In the genomic region with DNA sequence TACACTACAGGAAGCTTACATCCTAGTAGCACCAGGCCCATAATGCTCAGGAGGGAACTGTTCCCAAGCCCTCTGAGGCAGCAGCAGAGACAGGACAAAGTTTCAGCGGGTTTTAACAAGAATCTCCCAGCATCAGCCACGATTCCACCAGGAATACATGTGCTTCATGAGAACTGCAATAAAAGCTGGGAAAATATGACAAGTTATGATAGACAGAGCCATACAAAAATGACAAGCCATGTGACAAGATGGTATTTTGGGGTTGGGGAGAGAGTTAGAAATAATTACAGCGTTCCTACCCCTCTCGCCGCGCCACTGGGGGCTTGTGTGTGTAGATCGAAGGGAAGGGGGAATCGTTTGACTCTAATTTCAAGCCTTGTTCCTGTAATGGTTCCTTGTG, we compare ENCODE assay signal across 34 cellular contexts.
"Had no signal": no experiment of that assay in that cellular context is flagged by ENCODE, and none has a peak within 500 bp of the region (broad histone marks: within the 10 kb centered on the region; RNA-seq: fewer than 3 reads in every experiment).

No MANE protein-coding gene starts in this region.

- DNase-seq: Karpas-422, Kasumi-1, KG1, MG63, MM.1S, MV-4-11, NCI-H1048, NCI-H1092, NCI-H1092 treated with DMSO at 0.1 percent for 48 hours, NCI-H1105, NCI-H1105 treated with DMSO at 0.1 percent for 48 hours, NCI-H1417, NCI-H1417 treated with DMSO at 0.1 percent for 48 hours, NCI-H1436, NCI-H1436 treated with DMSO at 0.1 percent for 48 hours, NCI-H146, NCI-H1694, NCI-H1694 treated with DMSO at 0.1 percent for 48 hours, NCI-H187, NCI-H187 treated with DMSO at 0.1 percent for 48 hours, NCI-H1930, NCI-H2029, NCI-H2029 treated with DMSO at 0.1 percent for 48 hours, NCI-H2081, NCI-H2081 treated with DMSO at 0.1 percent for 48 hours, NCI-H2107, NCI-H2171, NCI-H2171 treated with DMSO at 0.1 percent for 48 hours, NCI-H2227 treated with DMSO at 0.1 percent for 48 hours, NCI-H226, NCI-H345, NCI-H446, NCI-H446 treated with DMSO at 0.1 percent for 48 hours had no signal

- H3K4me3 ChIP-seq: MG63 had no signal

- H3K9me3 ChIP-seq: MG63 had no signal

- H3K36me3 ChIP-seq: MG63 had no signal

- H3K27me3 ChIP-seq: MG63 had no signal

- H3K27ac ChIP-seq: KMS-11 had no signal

- H3K9ac ChIP-seq: KMS-11 had no signal

- H3K4me2 ChIP-seq: KMS-11 had no signal
